ENCODE assay signal across 29 cellular contexts in the genomic region with DNA sequence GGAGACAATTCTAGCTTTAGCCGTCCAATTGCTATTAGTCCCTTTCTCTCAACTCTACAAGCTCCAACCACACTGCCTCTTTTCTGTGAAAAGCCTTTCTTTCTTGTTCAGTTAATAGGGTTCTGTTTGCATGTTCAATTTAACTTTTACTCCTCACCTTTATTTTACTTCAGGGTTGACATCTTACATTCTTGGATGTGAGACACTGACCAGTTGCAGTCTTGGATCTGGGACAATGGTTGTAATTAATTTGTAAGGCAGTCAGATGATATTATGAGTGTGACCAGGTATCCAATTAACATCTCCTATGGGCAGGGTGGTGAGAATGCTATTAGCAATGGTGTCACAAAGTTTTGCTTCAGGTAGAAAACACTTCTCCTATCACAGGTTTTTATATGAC.
DNase-seq lines count a peak whose midpoint lies in the region; FAIRE-seq and TF ChIP-seq lines count a peak whose summit lies in the region.
"Had no signal": no experiment of that assay in that cellular context is flagged by ENCODE, and none has a peak within 500 bp of the region (broad histone marks: within the 10 kb centered on the region; RNA-seq: fewer than 3 reads in every experiment).

No MANE protein-coding gene starts in this region.

- no peak overlapping the region for H2AK5ac ChIP-seq in H1 (ENCODE audit: low read depth, low read length)

- H3K56ac ChIP-seq in H1 (replicated peaks; ENCODE audit: insufficient read length, low read depth, low read length) = no peak overlapping the region

- no peak for TF ChIP-seq POLR2A in H1 (IDR thresholded peaks at IDR 0.05; ENCODE audit: control extremely low read depth in 1 of 2, low read depth in 2 of 2, low read length in 2 of 2)

- no peak for FAIRE-seq in H1 (lab: Jason Lieb, UNC)
- FAIRE-seq: A204.1, A549, D721Med had no signal

- CTCF ChIA-PET in H1 (lab: Charles Lee; ENCODE audit: partially characterized antibody) = no interaction called here

- H3K23ac ChIP-seq in H1 (ENCODE audit: insufficient read length) = no peak overlapping the region

- no peak for TF ChIP-seq CTCF in H1 (IDR thresholded peaks at IDR 0.05; ENCODE audit: control extremely low read depth in 1 of 3, insufficient read depth in 1 of 3, low read depth in 1 of 3, low read length in 3 of 3)

- H3K36me3 ChIP-seq in H1 (ENCODE audit: control insufficient read depth in 2 of 4, insufficient read depth in 4 of 4, low read length in 3 of 4) = no peaks in the 10 kb centered on the region
- H3K36me3 ChIP-seq: BE2C; BLaER1; BLaER1 treated with 17β-estradiol and CSF1 and Interleukin-3, amounts not matched to agents 10 nM and 100 nM had no signal

- H2BK20ac ChIP-seq in H1 (ENCODE audit: low read length) = no peak overlapping the region

- TF ChIP-seq EP300 in H1 (IDR thresholded peaks at IDR 0.05; ENCODE audit: borderline replicate concordance in 1 of 2, low read depth in 2 of 2, low read length in 2 of 2) = no peak

- H2BK12ac ChIP-seq in H1 (ENCODE audit: low read depth, low read length) = no peak overlapping the region

- WGBS in H1 (ENCODE audit: extremely low coverage in 1 of 2, insufficient coverage in 1 of 2, insufficient read length in 1 of 2, insufficient replicate concordance in 2 of 2, low coverage in 1 of 2, low lambda C conversion rate in 2 of 2, missing lambda C conversion rate in 1 of 2), 2 experiments = 92% methylated on average over 1 of the region's 1 CpG; no CpG with 5 or more reads in 1 of the 2 experiments

- TF ChIP-seq RAD21 in H1 (IDR thresholded peaks at IDR 0.05 in 1 of 2, conservative IDR thresholded peaks at IDR 0.05 in 1 of 2; ENCODE audit: low read depth in 2 of 2, low read length in 2 of 2) = no peak

- POLR2A ChIA-PET in H1 (lab: Charles Lee; ENCODE audit: partially characterized antibody) = no interaction called here

- no peaks in the 10 kb centered on the region for H4K20me1 ChIP-seq in H1 (replicated peaks in 1 of 2; ENCODE audit: control insufficient read depth in 1 of 2, insufficient read depth in 2 of 2, low read length in 2 of 2)
- H4K20me1 ChIP-seq: BLaER1; BLaER1 treated with 17β-estradiol and CSF1 and Interleukin-3, amounts not matched to agents 10 nM and 100 nM had no signal

- no peaks in the 10 kb centered on the region for H3K79me2 ChIP-seq in H1 (ENCODE audit: control insufficient read depth in 1 of 2, insufficient read depth in 2 of 2, low read length in 2 of 2)

- no peak overlapping the region for H2BK120ac ChIP-seq in H1 (replicated peaks; ENCODE audit: low read depth, low read length)

- H3K14ac ChIP-seq in H1 (ENCODE audit: insufficient read length) = no peak overlapping the region

- no peak overlapping the region for H3K4me2 ChIP-seq in H1 (ENCODE audit: insufficient read depth in 1 of 2, low read depth in 2 of 2, low read length in 2 of 2)
- H3K4me2 ChIP-seq: A549; BLaER1; BLaER1 treated with 17β-estradiol and CSF1 and Interleukin-3, amounts not matched to agents 10 nM and 100 nM had no signal

- H4K91ac ChIP-seq in H1 (replicated peaks; ENCODE audit: insufficient read length, low read length) = no peak overlapping the region

- H3K4ac ChIP-seq in H1 (replicated peaks; ENCODE audit: insufficient read length, low read depth, low read length) = peak overlapping the region; percentile 14

- H2BK15ac ChIP-seq in H1 (ENCODE audit: low read length) = no peak overlapping the region

- H3K27me3 ChIP-seq in H1 (replicated peaks in 1 of 4; ENCODE audit: control insufficient read depth in 3 of 4, extremely low read depth in 1 of 4, insufficient read depth in 3 of 4, low read length in 3 of 4) = no peaks in the 10 kb centered on the region
- H3K27me3 ChIP-seq: BE2C; BLaER1; BLaER1 treated with 17β-estradiol and CSF1 and Interleukin-3, amounts not matched to agents 10 nM and 100 nM had no signal

- no peak overlapping the region for H2AFZ ChIP-seq in H1 (ENCODE audit: low read length)

- H3K4me1 ChIP-seq in H1 (replicated peaks in 1 of 4; ENCODE audit: control insufficient read depth in 3 of 4, insufficient read depth in 4 of 4, low read length in 3 of 4) = no peaks in the 10 kb centered on the region
- H3K4me1 ChIP-seq: A549; BE2C; BLaER1; BLaER1 treated with 17β-estradiol and CSF1 and Interleukin-3, amounts not matched to agents 10 nM and 100 nM; Caco-2 had no signal

- H2BK5ac ChIP-seq in H1 (ENCODE audit: low read depth, low read length) = no peak overlapping the region

- no peak overlapping the region for H3K9ac ChIP-seq in H1 (replicated peaks in 1 of 4; ENCODE audit: extremely low read depth in 1 of 4, low read depth in 3 of 4, low read length in 3 of 4)
- H3K9ac ChIP-seq: BLaER1; BLaER1 treated with 17β-estradiol and CSF1 and Interleukin-3, amounts not matched to agents 10 nM and 100 nM had no signal

- no peak overlapping the region for H3K4me3 ChIP-seq in H1 (ENCODE audit: extremely low read depth in 1 of 4, insufficient read depth in 2 of 4, low read depth in 3 of 4, low read length in 4 of 4)
- H3K4me3 ChIP-seq: A549; BLaER1; BLaER1 treated with 17β-estradiol and CSF1 and Interleukin-3, amounts not matched to agents 10 nM and 100 nM had no signal

- no peak overlapping the region for H3K27ac ChIP-seq in H1 (ENCODE audit: low read depth, low read length)
- H3K27ac ChIP-seq: 22Rv1; A549; BLaER1; BLaER1 treated with 17β-estradiol and CSF1 and Interleukin-3, amounts not matched to agents 10 nM and 100 nM; C4-2B had no signal

- H4K8ac ChIP-seq in H1 (ENCODE audit: extremely low read depth, insufficient read depth, low read length) = no peak overlapping the region

- no peaks in the 10 kb centered on the region for H3K9me3 ChIP-seq in H1 (ENCODE audit: insufficient read depth in 2 of 2, low read depth in 1 of 2, low read length in 1 of 2)
- H3K9me3 ChIP-seq: A549; BE2C; BLaER1; BLaER1 treated with 17β-estradiol and CSF1 and Interleukin-3, amounts not matched to agents 10 nM and 100 nM; Caco-2 had no signal

- no peak overlapping the region for H4K5ac ChIP-seq in H1 (ENCODE audit: insufficient read length, low read depth, low read length)

- H3K18ac ChIP-seq in H1 (ENCODE audit: extremely low read depth, low read length) = no peak overlapping the region

- DNase-seq in H1 (ENCODE audit: low read depth in 1 of 2, low spot score in 2 of 2) = no peak
- no peak for DNase-seq in NCI-H1694 (lab: John Stamatoyannopoulos, UW)
- DNase-seq: 8988T; ACHN; AML-193; BE2C; C1 segment of cervical spinal cord; Caco-2; Calu3; CD4-positive, alpha-beta memory T cell; CD4-positive, alpha-beta T cell; CD4-positive, CD25-positive, alpha-beta regulatory T cell; CD8-positive, alpha-beta memory T cell; CD8-positive, alpha-beta T cell; COR-L47; DMS 273 treated with DMSO at 0.1 percent for 48 hours; DMS153; DMS53; DMS79; DMS79 treated with DMSO at 0.1 percent for 48 hours; DND-41; EL had no signal

- no peaks in the 10 kb centered on the region for H3K79me1 ChIP-seq in H1 (ENCODE audit: low read depth, low read length)

- H3K23me2 ChIP-seq in H1 (ENCODE audit: low read depth, low read length) = no peaks in the 10 kb centered on the region

TF ChIP-seq in H1, 55 proteins besides CTCF, POLR2A, EP300 and RAD21:
- TF ChIP-seq SP2 (IDR thresholded peaks at IDR 0.05; ENCODE audit: low read length) (no peak), BACH1 (IDR thresholded peaks at IDR 0.05; ENCODE audit: low read length) (no peak), SUZ12 (IDR thresholded peaks at IDR 0.05; ENCODE audit: low read length) (no peak), BCL11A (IDR thresholded peaks at IDR 0.05; ENCODE audit: low read depth in 2 of 2, low read length in 2 of 2) (no peak), SRF (IDR thresholded peaks at IDR 0.05; ENCODE audit: low read depth, low read length) (no peak), SP4 (IDR thresholded peaks at IDR 0.05; ENCODE audit: low read length) (no peak), GTF2F1 (IDR thresholded peaks at IDR 0.05; ENCODE audit: borderline replicate concordance, low read depth, low read length) (no peak), CEBPB (IDR thresholded peaks at IDR 0.05; ENCODE audit: low read depth, low read length) (no peak), CBX8 (IDR thresholded peaks at IDR 0.05; ENCODE audit: borderline replicate concordance, low read depth, low read length) (no peak), TAF1 (IDR thresholded peaks at IDR 0.05; ENCODE audit: low read depth, low read length) (no peak), JUND (IDR thresholded peaks at IDR 0.05; ENCODE audit: low read length) (no peak)
- TF ChIP-seq, protein P1, sequence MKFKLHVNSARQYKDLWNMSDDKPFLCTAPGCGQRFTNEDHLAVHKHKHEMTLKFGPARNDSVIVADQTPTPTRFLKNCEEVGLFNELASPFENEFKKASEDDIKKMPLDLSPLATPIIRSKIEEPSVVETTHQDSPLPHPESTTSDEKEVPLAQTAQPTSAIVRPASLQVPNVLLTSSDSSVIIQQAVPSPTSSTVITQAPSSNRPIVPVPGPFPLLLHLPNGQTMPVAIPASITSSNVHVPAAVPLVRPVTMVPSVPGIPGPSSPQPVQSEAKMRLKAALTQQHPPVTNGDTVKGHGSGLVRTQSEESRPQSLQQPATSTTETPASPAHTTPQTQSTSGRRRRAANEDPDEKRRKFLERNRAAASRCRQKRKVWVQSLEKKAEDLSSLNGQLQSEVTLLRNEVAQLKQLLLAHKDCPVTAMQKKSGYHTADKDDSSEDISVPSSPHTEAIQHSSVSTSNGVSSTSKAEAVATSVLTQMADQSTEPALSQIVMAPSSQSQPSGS (IDR thresholded peaks at IDR 0.05; ENCODE audit: low read length) = no peak
